8 cellular contexts compared by ENCODE assay signal in the genomic region with DNA sequence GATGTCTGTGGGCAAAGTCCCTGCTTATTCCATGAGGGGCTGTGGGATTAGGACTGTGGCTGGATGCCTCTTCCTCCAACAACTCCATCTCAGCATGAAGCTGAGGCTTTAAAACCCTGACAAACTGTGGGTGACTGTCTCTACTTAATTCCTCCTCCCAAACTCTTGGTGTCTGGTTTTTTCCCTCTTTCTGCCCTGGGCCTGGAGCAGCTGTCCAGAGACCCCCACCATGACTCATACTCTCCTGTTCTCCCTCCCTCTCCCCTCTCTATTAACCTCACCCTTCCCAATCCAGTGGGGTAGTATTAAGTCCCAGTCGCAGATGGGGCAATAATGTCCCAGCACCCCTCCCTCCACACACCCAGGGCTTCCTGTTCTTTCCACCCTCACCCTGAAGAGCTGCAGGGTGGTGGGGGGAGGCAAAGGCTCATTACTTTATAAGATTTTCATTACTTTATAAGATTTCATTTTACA. TPM values are rescaled to one million over a fixed set of nuclear protein-coding genes. Genes with fewer than 3 reads are reported as not detected.
DNase-seq lines count a peak whose midpoint lies in the region; ATAC-seq and TF ChIP-seq lines count a peak whose summit lies in the region.

No MANE protein-coding gene starts in this region.

- peaks cover 44% of the 10 kb centered on the region for H3K4me1 Mint-ChIP-seq in CD14-positive monocyte

- POLR2A ChIA-PET in RWPE1 (lab: Yijun Ruan, JAX; ENCODE audit: low non-redundant PET): no interaction called here

- ATAC-seq in GM21786 (IDR thresholded peaks at IDR 0.05; ENCODE audit: unreplicated experiment): no peak

- H3K4me3 Mint-ChIP-seq in CD14-positive monocyte: peak overlapping the region; percentile 96

- H3K27me3 Mint-ChIP-seq in CD14-positive monocyte (ENCODE audit: low read depth in 3 of 3): peaks cover 0 to 2% (median 0%) of the 10 kb centered on the region in 3 donors

- H3K9me3 Mint-ChIP-seq in CD14-positive monocyte: no peaks in the 10 kb centered on the region

- intact Hi-C loops in CD14-positive monocyte (cut with micrococcal nuclease): no loop called here

- TF ChIP-seq CTCF in CD14-positive monocyte (IDR thresholded peaks at IDR 0.05) (no peak), RWPE1 (conservative IDR thresholded peaks at IDR 0.05; ENCODE audit: low read depth) (no peak), neutrophil (IDR thresholded peaks at IDR 0.05) (no peak)

- H3K9me3 ChIP-seq in esophagus (ENCODE audit: control insufficient read depth in 2 of 2, insufficient read depth in 1 of 2, low read depth in 1 of 2, low read length in 1 of 2) (no peaks in the 10 kb centered on the region), neutrophil (no peaks in the 10 kb centered on the region)

- H3K36me3 ChIP-seq in esophagus (ENCODE audit: control insufficient read depth in 2 of 2, insufficient read depth in 2 of 2, low read length in 1 of 2) (no peaks in the 10 kb centered on the region), neutrophil (no peaks in the 10 kb centered on the region)

- H3K36me3 Mint-ChIP-seq in CD14-positive monocyte: peaks cover 5 to 8% of the 10 kb centered on the region in 2 donors

- CTCF ChIA-PET in RWPE1 (lab: Yijun Ruan, JAX): no interaction called here

- H3K4me1 ChIP-seq in esophagus (ENCODE audit: control insufficient read depth in 2 of 2, insufficient read depth in 2 of 2, low read length in 1 of 2) (peaks cover 5 to 17% of the 10 kb centered on the region in 2 donors), neutrophil (ENCODE audit: control insufficient read depth in 1 of 2, insufficient read depth in 1 of 2, low read depth in 1 of 2, low read length in 1 of 2) (peaks cover 31% of the 10 kb centered on the region in 2 experiments)

- H3K27ac ChIP-seq in RWPE1: peak overlapping the region; percentile 96
- H3K27ac ChIP-seq in esophagus (ENCODE audit: low read depth in 2 of 2, low read length in 1 of 2): peak overlapping the region; percentile 72 to 94
- H3K27ac ChIP-seq in neutrophil: peak overlapping the region; percentile 31

- WGBS in esophagus, 2 donors: 37 to 44% methylated on average over 1 of the region's 1 CpG

- DNase-seq in CD14-positive monocyte (ENCODE audit: low spot score) (no peak), RWPE1 (ENCODE audit: low spot score) (no peak), UCSD-AML1 (lab: John Stamatoyannopoulos, UW; ENCODE audit: unreplicated experiment) (no peak), NCI-H2196 treated with DMSO at 0.1 percent for 48 hours (lab: John Stamatoyannopoulos, UW; ENCODE audit: unreplicated experiment) (no peak), 8988T (no peak)

- peak overlapping the region; percentile 69 to 83 for H3K4me3 ChIP-seq in esophagus (ENCODE audit: low read depth in 1 of 2, low read length in 2 of 2)
- H3K4me3 ChIP-seq in neutrophil (ENCODE audit: low read depth in 1 of 2, low read length in 1 of 2): peak overlapping the region in 1 of 2 experiments; percentile 98

- H3K27me3 ChIP-seq in esophagus (ENCODE audit: control insufficient read depth in 1 of 2, insufficient read depth in 2 of 2, low read length in 2 of 2): no peaks in the 10 kb centered on the region
- H3K27me3 ChIP-seq in neutrophil: no peaks in the 10 kb centered on the region

- H3K27ac Mint-ChIP-seq in CD14-positive monocyte: peak overlapping the region in 4 of 7 donors; percentile 54 to 93 (median 78)

RNA-seq across cellular contexts. Expression of a gene that starts 2.1 kb away (rescaled TPM):
- 10 to 100 TPM; 24.2 to 26.2 TPM for polyA plus RNA-seq in CD14-positive monocyte
- polyA plus RNA-seq in esophagus: 10 to 100 TPM in 1 of 2 donors, 1 to 10 TPM in 1; 7.4 to 10.7 TPM

RNA-seq across cellular contexts. Expression of a gene that starts 11.3 kb away (rescaled TPM):
- 1 to 10 TPM in 1 of 2 donors, under 1 TPM in 1; 0.81 to 1.0 TPM for polyA plus RNA-seq in CD14-positive monocyte
- polyA plus RNA-seq in esophagus: under 1 TPM; 0.63 to 0.76 TPM

RNA-seq across cellular contexts. Expression of a gene that starts 13.6 kb away (rescaled TPM):
- 100 to 1,000 TPM; 137 to 140 TPM for polyA plus RNA-seq in CD14-positive monocyte
- 100 to 1,000 TPM in 1 of 2 donors, 10 to 100 TPM in 1; 97.1 to 100 TPM for polyA plus RNA-seq in esophagus

RNA-seq across cellular contexts. Expression of a gene that starts 13.9 kb away (rescaled TPM):
- 100 to 1,000 TPM in 1 of 2 donors, 10 to 100 TPM in 1; 98.6 to 139 TPM for polyA plus RNA-seq in CD14-positive monocyte
- 10 to 100 TPM; 56.2 to 78.7 TPM for polyA plus RNA-seq in esophagus

Comparison
In these comparisons a context has a peak if more than half of its experiments do, and no peak if none do; other contexts are left out.
1. H3K27ac ChIP-seq: peak in every context shown above with its lines; median percentile 96 in RWPE1; 83 in esophagus; 31 in neutrophil.